8 cellular contexts compared by ENCODE assay signal in genomic region chrX:78103656-78104446, GRCh38. TPM values are rescaled to one million over a fixed set of nuclear protein-coding genes. Genes with fewer than 3 reads are reported as not detected.
DNase-seq lines count a peak whose midpoint lies in the region; ATAC-seq and TF ChIP-seq lines count a peak whose summit lies in the region.

PGK1 (plus strand) TSS chrX:78104248; CDS start chrX:78104341, 93 bp downstream.

- H3K27me3 Mint-ChIP-seq in activated CD4-positive, alpha-beta memory T cell treated with anti-CD3 and anti-CD28 coated beads, Interleukin-2, amount 10 ng/mL, durations not matched to agents 7 days and 5 days = no peaks in the 10 kb centered on the region

- intact Hi-C loops in lower leg skin (cut with DNase I; ENCODE audit: low total_unique reads) = no loop called here

- peaks cover 26 to 36% of the 10 kb centered on the region in 2 donors for H3K4me1 ChIP-seq in duodenal mucosa (ENCODE audit: control insufficient read depth in 1 of 2, insufficient read depth in 2 of 2, low read length in 2 of 2)

- peak; percentile 91 for ATAC-seq in GM19438 (IDR thresholded peaks at IDR 0.05; ENCODE audit: low read depth, unreplicated experiment)
- peak; percentile 74 for ATAC-seq in HG03575 (IDR thresholded peaks at IDR 0.05; ENCODE audit: extremely low read depth, insufficient number of reproducible peaks, low FRiP score, unreplicated experiment)

- H3K27me3 ChIP-seq in duodenal mucosa (ENCODE audit: control insufficient read depth in 1 of 2, insufficient read depth in 2 of 2, low read length in 2 of 2) = no peaks in the 10 kb centered on the region

- H3K4me1 Mint-ChIP-seq in activated CD4-positive, alpha-beta memory T cell treated with anti-CD3 and anti-CD28 coated beads, Interleukin-2, amount 10 ng/mL, durations not matched to agents 7 days and 5 days = peaks cover 51% of the 10 kb centered on the region

- H3K9ac ChIP-seq in duodenal mucosa (ENCODE audit: low read depth in 1 of 2, low read length in 2 of 2) = peak within 1 kb of the TSS; percentile 92 to 97

- H3K4me3 ChIP-seq in duodenal mucosa (ENCODE audit: low read depth in 1 of 2, low read length in 2 of 2) (peak within 1 kb of the TSS; percentile 94 to 97), lower leg skin (ENCODE audit: low read depth, poor library complexity, severe bottlenecking) (peak within 1 kb of the TSS; percentile 84)

- POLR2A ChIA-PET in activated CD4-positive, alpha-beta memory T cell treated with anti-CD3 and anti-CD28 coated beads, Interleukin-2, amount 10 ng/mL, durations not matched to agents 7 days and 5 days (lab: Charles Lee) = interaction anchor here (0.9 to 3.5 kb wide), 8 partner anchors 10 to 1054 kb away, joined by 3 to 27 read pairs (median 6); partner anchors contain the start of genes ATP7A, COX7B, MAGT1 and TAF9B

- DNase-seq in CD1c-positive myeloid dendritic cell (ENCODE audit: extremely low spot score) (peak; percentile 95), NCI-H82 treated with DMSO at 0.1 percent for 48 hours (lab: John Stamatoyannopoulos, UW; ENCODE audit: unreplicated experiment) (peak; percentile 92), lower leg skin (ENCODE audit: low spot score in 2 of 2) (peak; percentile 92 to 98)
- peak; percentile 95 for DNase-seq in activated CD4-positive, alpha-beta memory T cell treated with anti-CD3 and anti-CD28 coated beads, Interleukin-2, amount 10 ng/mL, durations not matched to agents 7 days and 5 days
- peak; percentile 77 to 88 for DNase-seq in stimulated activated CD4-positive, alpha-beta T cell treated with anti-CD3 and anti-CD28 coated beads, Interleukin-4, amount 100 ng/mL, for 48 hours (ENCODE audit: low read depth in 2 of 2)

- no peak for TF ChIP-seq CTCF in lower leg skin (IDR thresholded peaks at IDR 0.05)

- H3K27ac ChIP-seq in duodenal mucosa (ENCODE audit: low read depth, low read length) = peak within 1 kb of the TSS; percentile 90

- peak within 1 kb of the TSS; percentile 99 for H3K4me3 Mint-ChIP-seq in activated CD4-positive, alpha-beta memory T cell treated with anti-CD3 and anti-CD28 coated beads, Interleukin-2, amount 10 ng/mL, durations not matched to agents 7 days and 5 days

- CTCF ChIA-PET in activated CD4-positive, alpha-beta memory T cell treated with anti-CD3 and anti-CD28 coated beads, Interleukin-2, amount 10 ng/mL, durations not matched to agents 7 days and 5 days (lab: Charles Lee) = no interaction called here

- no peak for TF ChIP-seq POLR2A in lower leg skin (IDR thresholded peaks at IDR 0.05)

- H3K27ac Mint-ChIP-seq in activated CD4-positive, alpha-beta memory T cell treated with anti-CD3 and anti-CD28 coated beads, Interleukin-2, amount 10 ng/mL, durations not matched to agents 7 days and 5 days = peak within 1 kb of the TSS; percentile 92

- H3K9me3 Mint-ChIP-seq in activated CD4-positive, alpha-beta memory T cell treated with anti-CD3 and anti-CD28 coated beads, Interleukin-2, amount 10 ng/mL, durations not matched to agents 7 days and 5 days = no peaks in the 10 kb centered on the region

- H3K9me3 ChIP-seq in duodenal mucosa (ENCODE audit: control insufficient read depth in 1 of 2, low read length in 2 of 2) = no peaks in the 10 kb centered on the region

- 1 to 42% methylated on average over 24 to 63 of the region's 72 CpGs for WGBS in lower leg skin, 2 donors

- H3K36me3 ChIP-seq in duodenal mucosa (ENCODE audit: control insufficient read depth in 1 of 2, insufficient read depth in 2 of 2, low read length in 2 of 2) = no peaks in the 10 kb centered on the region

- H3K36me3 Mint-ChIP-seq in activated CD4-positive, alpha-beta memory T cell treated with anti-CD3 and anti-CD28 coated beads, Interleukin-2, amount 10 ng/mL, durations not matched to agents 7 days and 5 days (ENCODE audit: low read depth) = peaks cover 49% of the 10 kb centered on the region

RNA-seq across cellular contexts. Expression of gene PGK1, which starts in this region (rescaled TPM):
- total RNA-seq in activated CD4-positive, alpha-beta memory T cell treated with anti-CD3 and anti-CD28 coated beads, Interleukin-2, amount 10 ng/mL, durations not matched to agents 7 days and 5 days = 1,000 to 10,000 TPM; 1,048 to 1,050 TPM
- total RNA-seq in lower leg skin = 100 to 1,000 TPM; 151 to 246 (median 179) TPM

Comparison
In these comparisons a context has a peak if more than half of its experiments do, and no peak if none do; other contexts are left out.
1. Peak in every context shown above with its lines: DNase-seq, ATAC-seq, H3K4me3 ChIP-seq and H3K27ac ChIP-seq.
2. RNA of gene PGK1 (total RNA-seq): 1,048 to 1,050 TPM in activated CD4-positive, alpha-beta memory T cell treated with anti-CD3 and anti-CD28 coated beads, Interleukin-2, amount 10 ng/mL, durations not matched to agents 7 days and 5 days; 151 to 246 TPM in lower leg skin; every median in the first group is over 4 times any median in the second.